1 cellular context compared by ENCODE assay signal in the genomic region with DNA sequence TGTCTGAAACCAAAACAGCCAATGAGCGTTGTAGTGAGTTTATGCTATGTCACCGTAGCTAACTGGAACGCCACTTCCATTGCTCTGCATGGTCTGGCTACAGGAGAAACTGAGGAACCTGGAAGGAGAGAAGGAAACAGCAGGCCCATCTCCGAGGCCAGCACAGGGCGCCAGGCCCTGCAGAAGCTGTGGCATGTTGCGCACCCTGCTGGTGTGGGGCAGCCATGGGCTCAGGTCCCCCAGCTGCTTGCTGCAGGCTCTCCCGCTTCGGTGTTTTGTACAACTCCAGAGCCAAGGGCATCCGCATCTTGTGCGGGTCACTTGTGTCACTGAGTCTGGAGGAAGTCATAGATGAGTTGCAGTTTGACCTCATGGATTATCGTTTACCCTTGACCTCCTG.
TF ChIP-seq lines count a peak whose summit lies in the region.

No MANE protein-coding gene starts in this region.

TF ChIP-seq in IMR-90, 13 proteins besides CTCF, POLR2A, EP300 and RAD21 (continued from another document):
- TF ChIP-seq, protein P1, sequence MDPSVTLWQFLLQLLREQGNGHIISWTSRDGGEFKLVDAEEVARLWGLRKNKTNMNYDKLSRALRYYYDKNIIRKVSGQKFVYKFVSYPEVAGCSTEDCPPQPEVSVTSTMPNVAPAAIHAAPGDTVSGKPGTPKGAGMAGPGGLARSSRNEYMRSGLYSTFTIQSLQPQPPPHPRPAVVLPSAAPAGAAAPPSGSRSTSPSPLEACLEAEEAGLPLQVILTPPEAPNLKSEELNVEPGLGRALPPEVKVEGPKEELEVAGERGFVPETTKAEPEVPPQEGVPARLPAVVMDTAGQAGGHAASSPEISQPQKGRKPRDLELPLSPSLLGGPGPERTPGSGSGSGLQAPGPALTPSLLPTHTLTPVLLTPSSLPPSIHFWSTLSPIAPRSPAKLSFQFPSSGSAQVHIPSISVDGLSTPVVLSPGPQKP (IDR thresholded peaks at IDR 0.05; ENCODE audit: borderline replicate concordance, low read depth, low read length) = no peak
- TF ChIP-seq MAFK (IDR thresholded peaks at IDR 0.05; ENCODE audit: low read depth, low read length) (no peak), SMC3 (IDR thresholded peaks at IDR 0.05; ENCODE audit: low read depth, low read length) (no peak), RCOR1 (IDR thresholded peaks at IDR 0.05; ENCODE audit: insufficient replicate concordance, low read length) (no peak), RFX5 (IDR thresholded peaks at IDR 0.05; ENCODE audit: low read depth, low read length) (no peak), BHLHE40 (IDR thresholded peaks at IDR 0.05; ENCODE audit: low read depth, low read length) (no peak), CHD1 (IDR thresholded peaks at IDR 0.05; ENCODE audit: low read depth, low read length) (no peak), NFE2L2 (IDR thresholded peaks at IDR 0.05; ENCODE audit: low read depth, low read length) (no peak)
- TF ChIP-seq, protein P2, sequence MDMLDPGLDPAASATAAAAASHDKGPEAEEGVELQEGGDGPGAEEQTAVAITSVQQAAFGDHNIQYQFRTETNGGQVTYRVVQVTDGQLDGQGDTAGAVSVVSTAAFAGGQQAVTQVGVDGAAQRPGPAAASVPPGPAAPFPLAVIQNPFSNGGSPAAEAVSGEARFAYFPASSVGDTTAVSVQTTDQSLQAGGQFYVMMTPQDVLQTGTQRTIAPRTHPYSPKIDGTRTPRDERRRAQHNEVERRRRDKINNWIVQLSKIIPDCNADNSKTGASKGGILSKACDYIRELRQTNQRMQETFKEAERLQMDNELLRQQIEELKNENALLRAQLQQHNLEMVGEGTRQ (IDR thresholded peaks at IDR 0.05; ENCODE audit: low read depth, low read length) = no peak
